In the genomic region with DNA sequence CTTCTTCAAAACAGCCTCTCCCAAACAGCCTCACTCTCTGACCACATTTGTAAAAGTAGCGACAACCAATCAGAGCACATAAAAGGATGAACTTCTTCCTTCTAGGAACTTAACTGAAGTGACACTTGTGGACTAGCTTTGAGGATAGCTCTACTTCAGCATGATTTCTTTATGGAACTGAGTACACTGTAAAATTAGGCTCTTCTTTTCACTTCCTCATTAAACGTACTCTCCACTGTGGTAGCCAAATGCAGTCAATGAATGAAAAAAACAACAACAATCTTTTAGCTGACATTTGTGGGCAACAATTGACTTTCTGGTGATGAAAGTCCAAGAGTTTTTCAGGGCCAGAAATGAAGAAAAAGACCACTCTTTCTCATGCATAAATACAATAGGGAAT, we compare ENCODE assay signal across 19 cellular contexts. TPM values are rescaled to one million over a fixed set of nuclear protein-coding genes. Genes with fewer than 3 reads are reported as not detected.
DNase-seq lines count a peak whose midpoint lies in the region; ATAC-seq lines count a peak whose summit lies in the region.
"Had no signal": no experiment of that assay in that cellular context is flagged by ENCODE, and none has a peak within 500 bp of the region (broad histone marks: within the 10 kb centered on the region; RNA-seq: fewer than 3 reads in every experiment).

No MANE protein-coding gene starts in this region.

- no peaks in the 10 kb centered on the region for H3K36me3 Mint-ChIP-seq in activated T-helper 1 cell treated with anti-CD3 and anti-CD28 coated beads, Interleukin-12 subunit alpha, Interleukin-12 subunit beta, Interleukin-2, Interleukin-4 antibody, amounts not matched to agents 30 ng/mL and 10 ng/mL and 1 ng/mL, durations not matched to agents 14 hours and 24 hours and 36 hours (ENCODE audit: low read depth)
- H3K36me3 Mint-ChIP-seq: CD14-positive monocyte had no signal

- intact Hi-C loops in activated T-helper 1 cell treated with anti-CD3 and anti-CD28 coated beads, Interleukin-12 subunit alpha, Interleukin-12 subunit beta, Interleukin-2, Interleukin-4 antibody, amounts not matched to agents 30 ng/mL and 10 ng/mL and 1 ng/mL, durations not matched to agents 14 hours and 24 hours and 36 hours (cut with micrococcal nuclease): no loop called here

- no peaks in the 10 kb centered on the region for H3K4me1 Mint-ChIP-seq in activated T-helper 1 cell treated with anti-CD3 and anti-CD28 coated beads, Interleukin-12 subunit alpha, Interleukin-12 subunit beta, Interleukin-2, Interleukin-4 antibody, amounts not matched to agents 30 ng/mL and 10 ng/mL and 1 ng/mL, durations not matched to agents 14 hours and 24 hours and 36 hours (ENCODE audit: low read depth)
- H3K4me1 Mint-ChIP-seq: CD14-positive monocyte had no signal

- H3K27ac ChIP-seq in caudate nucleus (ENCODE audit: low read depth, low read length): peak overlapping the region; percentile 28
- H3K27ac ChIP-seq: KMS-11, RWPE1, SJCRH30 had no signal

- ATAC-seq in GM18498 (IDR thresholded peaks at IDR 0.05; ENCODE audit: unreplicated experiment) (peak; percentile 44), GM19395 (IDR thresholded peaks at IDR 0.05; ENCODE audit: unreplicated experiment) (peak; percentile 44), HG03025 (IDR thresholded peaks at IDR 0.05; ENCODE audit: low FRiP score, unreplicated experiment) (peak; percentile 49)
- ATAC-seq: PC-3 had no signal

- peaks cover 3% of the 10 kb centered on the region for H3K27me3 Mint-ChIP-seq in activated T-helper 1 cell treated with anti-CD3 and anti-CD28 coated beads, Interleukin-12 subunit alpha, Interleukin-12 subunit beta, Interleukin-2, Interleukin-4 antibody, amounts not matched to agents 30 ng/mL and 10 ng/mL and 1 ng/mL, durations not matched to agents 14 hours and 24 hours and 36 hours (ENCODE audit: insufficient read depth)

- H3K4me3 Mint-ChIP-seq in activated T-helper 1 cell treated with anti-CD3 and anti-CD28 coated beads, Interleukin-12 subunit alpha, Interleukin-12 subunit beta, Interleukin-2, Interleukin-4 antibody, amounts not matched to agents 30 ng/mL and 10 ng/mL and 1 ng/mL, durations not matched to agents 14 hours and 24 hours and 36 hours: no peak overlapping the region
- H3K4me3 Mint-ChIP-seq: CD14-positive monocyte had no signal

- DNase-seq in caudate nucleus (lab: John Stamatoyannopoulos, UW): no peak
- no peak for DNase-seq in activated T-cell treated with anti-CD3 and anti-CD28 coated beads for 4 hours
- DNase-seq in activated T-helper 1 cell treated with anti-CD3 and anti-CD28 coated beads, Interleukin-12 subunit alpha, Interleukin-12 subunit beta, Interleukin-2, Interleukin-4 antibody, amounts not matched to agents 30 ng/mL and 10 ng/mL and 1 ng/mL, durations not matched to agents 14 hours and 24 hours and 36 hours (ENCODE audit: low spot score): no peak
- DNase-seq in NCI-H1092 (lab: John Stamatoyannopoulos, UW): no peak
- DNase-seq: NCI-H1105 treated with DMSO at 0.1 percent for 48 hours; NCI-H187; NCI-H446; NK-92 treated with Interleukin-12 subunit alpha and Interleukin-12 subunit beta, amount 100 ng/mL, for 24 hours had no signal

- no peak overlapping the region for H3K27ac Mint-ChIP-seq in activated T-helper 1 cell treated with anti-CD3 and anti-CD28 coated beads, Interleukin-12 subunit alpha, Interleukin-12 subunit beta, Interleukin-2, Interleukin-4 antibody, amounts not matched to agents 30 ng/mL and 10 ng/mL and 1 ng/mL, durations not matched to agents 14 hours and 24 hours and 36 hours
- H3K27ac Mint-ChIP-seq: CD14-positive monocyte had no signal

- H3K9me3 Mint-ChIP-seq in activated T-helper 1 cell treated with anti-CD3 and anti-CD28 coated beads, Interleukin-12 subunit alpha, Interleukin-12 subunit beta, Interleukin-2, Interleukin-4 antibody, amounts not matched to agents 30 ng/mL and 10 ng/mL and 1 ng/mL, durations not matched to agents 14 hours and 24 hours and 36 hours: no peaks in the 10 kb centered on the region
- H3K9me3 Mint-ChIP-seq: CD14-positive monocyte had no signal

RNA-seq across cellular contexts. Expression of a gene that starts 9.6 kb away (rescaled TPM):
- total RNA-seq in activated T-helper 1 cell treated with anti-CD3 and anti-CD28 coated beads, Interleukin-12 subunit alpha, Interleukin-12 subunit beta, Interleukin-2, Interleukin-4 antibody, amounts not matched to agents 30 ng/mL and 10 ng/mL and 1 ng/mL, durations not matched to agents 14 hours and 24 hours and 36 hours: not detected in 2 replicates
- total RNA-seq: Caco-2, H4, M059J, PC-3, SJCRH30 had no signal
